ENCODE assay signal across 8 cellular contexts in genomic region chr2:3535794-3536681, GRCh38. TPM values are rescaled to one million over a fixed set of nuclear protein-coding genes. Genes with fewer than 3 reads are reported as not detected.
DNase-seq lines count a peak whose midpoint lies in the region; TF ChIP-seq lines count a peak whose summit lies in the region.

No MANE protein-coding gene starts in this region.

- H3K4me3 ChIP-seq in ectodermal cell (ENCODE audit: insufficient read depth, low read depth, low read length): peak overlapping the region; percentile 2
- peak overlapping the region; percentile 26 for H3K4me3 ChIP-seq in mesodermal cell (ENCODE audit: extremely low read depth, insufficient read depth, low read length, poor library complexity, severe bottlenecking)
- peak overlapping the region; percentile 5 to 38 (median 24) for H3K4me3 ChIP-seq in transverse colon

- WGBS in ectodermal cell, 2 experiments: 72 to 79% methylated on average over 24 of the region's 24 CpGs
- 50 to 61% methylated on average over 23 of the region's 24 CpGs for WGBS in mesodermal cell (ENCODE audit: insufficient coverage in 2 of 2), 2 experiments
- 31 to 50% methylated on average over 5 to 24 of the region's 24 CpGs for WGBS in transverse colon (ENCODE audit: low coverage in 1 of 2), 2 donors

- H3K27ac ChIP-seq in ectodermal cell (ENCODE audit: insufficient read depth, low read depth, low read length, poor library complexity, severe bottlenecking): no peak overlapping the region
- peak overlapping the region; percentile 99 for H3K27ac ChIP-seq in mesodermal cell (ENCODE audit: low read depth, low read length, severe bottlenecking)
- H3K27ac ChIP-seq in transverse colon: peak overlapping the region; percentile 84 to 90 (median 86)

- no peaks in the 10 kb centered on the region for H3K9me3 Mint-ChIP-seq in T-helper 2 cell treated with Interferon-gamma antibody and Interleukin-4, amounts not matched to agents 5 μg/mL and 100 μg/mL, for 36 hours

- H3K27me3 ChIP-seq in ectodermal cell (ENCODE audit: control insufficient read depth, insufficient read depth, low read length, poor library complexity, severe bottlenecking) (no peaks in the 10 kb centered on the region), transverse colon (no peaks in the 10 kb centered on the region)

- no peaks in the 10 kb centered on the region for H3K27me3 Mint-ChIP-seq in T-helper 2 cell treated with Interferon-gamma antibody and Interleukin-4, amounts not matched to agents 5 μg/mL and 100 μg/mL, for 36 hours (ENCODE audit: low read depth)

- no peaks in the 10 kb centered on the region for H3K4me1 ChIP-seq in ectodermal cell (ENCODE audit: control insufficient read depth, insufficient read depth, low read length)
- peaks cover 14% of the 10 kb centered on the region for H3K4me1 ChIP-seq in mesodermal cell (ENCODE audit: control insufficient read depth, insufficient read depth, low read length, poor library complexity, severe bottlenecking)
- H3K4me1 ChIP-seq in transverse colon: peaks cover 0 to 11% (median 6%) of the 10 kb centered on the region in 4 donors

- H3K9me3 ChIP-seq in ectodermal cell (ENCODE audit: control insufficient read depth, low read length) (no peaks in the 10 kb centered on the region), mesodermal cell (ENCODE audit: control insufficient read depth, low read length) (peaks cover 3% of the 10 kb centered on the region), transverse colon (no peaks in the 10 kb centered on the region)

- peaks cover 2% of the 10 kb centered on the region for H3K36me3 Mint-ChIP-seq in T-helper 2 cell treated with Interferon-gamma antibody and Interleukin-4, amounts not matched to agents 5 μg/mL and 100 μg/mL, for 36 hours (ENCODE audit: low read depth)

- H3K36me3 ChIP-seq in ectodermal cell (ENCODE audit: control insufficient read depth, insufficient read depth, low read length) (peaks cover 10% of the 10 kb centered on the region), mesodermal cell (ENCODE audit: control insufficient read depth, insufficient read depth, low read length) (peaks cover 34% of the 10 kb centered on the region), transverse colon (no peaks in the 10 kb centered on the region)

- no peak for TF ChIP-seq POLR2A in transverse colon (IDR thresholded peaks at IDR 0.05)

- intact Hi-C loops in transverse colon (cut with DNase I; ENCODE audit: low total_unique reads): no loop called here

- in situ Hi-C loops in transverse colon (cut with MboI; ENCODE audit: low pct_ligation_motif_present in 1 of 4, low pct_unique_long_range_greater_than_20kb in 1 of 4, low sequenced_read_pairs in 3 of 4): no loop called here

- no peak for DNase-seq in T-helper 2 cell treated with Interferon-gamma antibody and Interleukin-4, amounts not matched to agents 5 μg/mL and 100 μg/mL, for 36 hours (ENCODE audit: low spot score)
- DNase-seq in T-helper 2 cell: no peak
- DNase-seq in RKO (ENCODE audit: low spot score): peak; percentile 93
- peak; percentile 33 for DNase-seq in transverse colon
- DNase-seq in NCI-H1105 (lab: John Stamatoyannopoulos, UW): no peak
- DNase-seq in activated CD8-positive, alpha-beta memory T cell treated with anti-CD3 and anti-CD28 coated beads for 24 hours: no peak

- no peak for TF ChIP-seq CTCF in transverse colon (IDR thresholded peaks at IDR 0.05)

- H3K4me3 Mint-ChIP-seq in T-helper 2 cell treated with Interferon-gamma antibody and Interleukin-4, amounts not matched to agents 5 μg/mL and 100 μg/mL, for 36 hours: peak overlapping the region; percentile 51

- TF ChIP-seq EP300 in transverse colon (IDR thresholded peaks at IDR 0.05; ENCODE audit: low read depth): no peak

- H3K4me1 Mint-ChIP-seq in T-helper 2 cell treated with Interferon-gamma antibody and Interleukin-4, amounts not matched to agents 5 μg/mL and 100 μg/mL, for 36 hours (ENCODE audit: low read depth): peaks cover 3% of the 10 kb centered on the region

- H3K27ac Mint-ChIP-seq in T-helper 2 cell treated with Interferon-gamma antibody and Interleukin-4, amounts not matched to agents 5 μg/mL and 100 μg/mL, for 36 hours: peak overlapping the region; percentile 72

RNA-seq across cellular contexts. Expression of gene ADI1, which starts 16.7 kb away (rescaled TPM):
- polyA plus RNA-seq in ectodermal cell (2013, experiment 1 of 4): 40.1 TPM
- polyA plus RNA-seq in ectodermal cell (2013, experiment 2 of 4): 31.8 TPM
- polyA plus RNA-seq in ectodermal cell (2013, experiment 3 of 4): 24.2 TPM
- polyA plus RNA-seq in ectodermal cell (2013, experiment 4 of 4): 25.7 TPM
- polyA plus RNA-seq in mesodermal cell (2013, experiment 1 of 2): 24.6 TPM
- 24.1 TPM for polyA plus RNA-seq in mesodermal cell (2013, experiment 2 of 2)
- 100 to 1,000 TPM in 1 of 4 donors, 10 to 100 TPM in 3; 44.1 to 110 (median 78.1) TPM for total RNA-seq in transverse colon

RNA-seq across cellular contexts. Expression of gene RNASEH1, which starts 22.1 kb away (rescaled TPM):
- 31.2 TPM for polyA plus RNA-seq in ectodermal cell (2013, experiment 1 of 4)
- polyA plus RNA-seq in ectodermal cell (2013, experiment 2 of 4): 32.3 TPM
- 20.1 TPM for polyA plus RNA-seq in ectodermal cell (2013, experiment 3 of 4)
- 22.9 TPM for polyA plus RNA-seq in ectodermal cell (2013, experiment 4 of 4)
- polyA plus RNA-seq in mesodermal cell (2013, experiment 1 of 2): 23.2 TPM
- 20.8 TPM for polyA plus RNA-seq in mesodermal cell (2013, experiment 2 of 2)
- 10 to 100 TPM in 2 of 4 donors, 1 to 10 TPM in 2; 7.4 to 12.4 (median 11.0) TPM for total RNA-seq in transverse colon

RNA-seq across cellular contexts. Expression of gene RPS7, which starts 39.0 kb away (rescaled TPM):
- 2,207 TPM for polyA plus RNA-seq in ectodermal cell (2013, experiment 1 of 4)
- polyA plus RNA-seq in ectodermal cell (2013, experiment 2 of 4): 2,028 TPM
- polyA plus RNA-seq in ectodermal cell (2013, experiment 3 of 4): 2,212 TPM
- 2,303 TPM for polyA plus RNA-seq in ectodermal cell (2013, experiment 4 of 4)
- 1,875 TPM for polyA plus RNA-seq in mesodermal cell (2013, experiment 1 of 2)
- polyA plus RNA-seq in mesodermal cell (2013, experiment 2 of 2): 1,958 TPM
- 1,000 to 10,000 TPM; 1,279 to 3,433 (median 2,045) TPM for total RNA-seq in transverse colon

RNA-seq across cellular contexts. Expression of gene COLEC11, which starts 58.9 kb away (rescaled TPM):
- polyA plus RNA-seq in ectodermal cell (2013, experiment 1 of 4): 0.41 TPM
- not detected for polyA plus RNA-seq in ectodermal cell (2013, experiment 2 of 4)
- 0.43 TPM for polyA plus RNA-seq in ectodermal cell (2013, experiment 3 of 4)
- polyA plus RNA-seq in ectodermal cell (2013, experiment 4 of 4): not detected
- polyA plus RNA-seq in mesodermal cell (2013, experiment 1 of 2): 2.6 TPM
- 0.81 TPM for polyA plus RNA-seq in mesodermal cell (2013, experiment 2 of 2)
- total RNA-seq in transverse colon: 1 to 10 TPM in 2 of 4 donors, not detected in 2; 1.6 to 2.0 TPM

Comparison
In these comparisons a context has a peak if more than half of its experiments do, and no peak if none do; other contexts are left out.
1. DNase-seq: peak in RKO (single experiment) and transverse colon (single experiment); none in T-helper 2 cell treated with Interferon-gamma antibody and Interleukin-4, amounts not matched to agents 5 μg/mL and 100 μg/mL, for 36 hours (single experiment), T-helper 2 cell (0 of 5), NCI-H1105 (single experiment) and activated CD8-positive, alpha-beta memory T cell treated with anti-CD3 and anti-CD28 coated beads for 24 hours (single experiment).
2. Peak in every context shown above with its lines, with median percentiles within 50 percentile points of each other: H3K4me3 ChIP-seq.